20 cellular contexts compared by ENCODE assay signal in genomic region chr2:51995293-51995692, GRCh38.
DNase-seq lines count a peak whose midpoint lies in the region; ATAC-seq, FAIRE-seq and TF ChIP-seq lines count a peak whose summit lies in the region.
"Had no signal": no experiment of that assay in that cellular context is flagged by ENCODE, and none has a peak within 500 bp of the region (broad histone marks: within the 10 kb centered on the region; RNA-seq: fewer than 3 reads in every experiment).

No MANE protein-coding gene starts in this region.

- H3K4me1 Mint-ChIP-seq in osteocyte (ENCODE audit: unreplicated experiment), result peaks cover 25% of the 10 kb centered on the region
- no peaks in the 10 kb centered on the region for H3K4me1 Mint-ChIP-seq in neural progenitor cell
- H3K4me1 Mint-ChIP-seq: activated B cell treated with CpG ODN at 0.5 μM for 24 hours; activated T-helper 17 cell treated with anti-CD3 and anti-CD28 coated beads, Interleukin-2, amount 50 U/mL, for 72 hours; CD4-positive, CD25-positive, alpha-beta regulatory T cell; T-helper 17 cell had no signal

- H3K27ac Mint-ChIP-seq in osteocyte (ENCODE audit: unreplicated experiment) (peak overlapping the region; percentile 16), neural progenitor cell (no peak overlapping the region)
- H3K27ac Mint-ChIP-seq: activated B cell treated with CpG ODN at 0.5 μM for 24 hours; activated T-helper 17 cell treated with anti-CD3 and anti-CD28 coated beads, Interleukin-2, amount 50 U/mL, for 72 hours; CD4-positive, CD25-positive, alpha-beta regulatory T cell; T-helper 17 cell had no signal

- no peak overlapping the region for H2AFZ ChIP-seq in endothelial cell of umbilical vein (ENCODE audit: low read depth, low read length)
- no peak overlapping the region for H2AFZ ChIP-seq in neural progenitor cell (replicated peaks)

- no peaks in the 10 kb centered on the region for H3K9me1 ChIP-seq in endothelial cell of umbilical vein (replicated peaks; ENCODE audit: control insufficient read depth, extremely low read depth, insufficient read depth, low read length)

- H3K36me3 Mint-ChIP-seq in osteocyte (ENCODE audit: unreplicated experiment), result no peaks in the 10 kb centered on the region
- no peaks in the 10 kb centered on the region for H3K36me3 Mint-ChIP-seq in neural progenitor cell
- H3K36me3 Mint-ChIP-seq: CD4-positive, CD25-positive, alpha-beta regulatory T cell had no signal

- CTCF ChIA-PET in endothelial cell of umbilical vein (lab: Charles Lee) (no interaction called here), HEK293T (lab: Yijun Ruan, JAX) (no interaction called here)

- TF ChIP-seq POLR2A in endothelial cell of umbilical vein (IDR thresholded peaks at IDR 0.05; ENCODE audit: low read depth, low read length), result no peak

- intact Hi-C loops in endothelial cell of umbilical vein (cut with micrococcal nuclease), result loop anchor here (5.0 kb wide), 1 partner anchor 488 kb away; no protein-coding TSS in a partner anchor

- H3K36me3 ChIP-seq in endothelial cell of umbilical vein (ENCODE audit: control insufficient read depth in 2 of 2, extremely low read depth in 1 of 2, insufficient read depth in 2 of 2, low read length in 2 of 2) (no peaks in the 10 kb centered on the region), neural progenitor cell (no peaks in the 10 kb centered on the region)
- H3K36me3 ChIP-seq: pancreas, thyroid gland had no signal

- H3K9me3 Mint-ChIP-seq in osteocyte (ENCODE audit: unreplicated experiment) (peaks cover 23% of the 10 kb centered on the region), neural progenitor cell (no peaks in the 10 kb centered on the region)

- no peak overlapping the region for H3K4me3 ChIP-seq in endothelial cell of umbilical vein (replicated peaks in 1 of 3; ENCODE audit: insufficient read depth in 1 of 3, low read depth in 1 of 3, low read length in 3 of 3)
- H3K4me3 ChIP-seq in neural progenitor cell, result no peak overlapping the region
- H3K4me3 ChIP-seq: pancreas, thyroid gland had no signal

- H3K4me3 Mint-ChIP-seq in osteocyte (ENCODE audit: unreplicated experiment) (no peak overlapping the region), neural progenitor cell (no peak overlapping the region)
- H3K4me3 Mint-ChIP-seq: activated B cell treated with CpG ODN at 0.5 μM for 24 hours; activated T-helper 17 cell treated with anti-CD3 and anti-CD28 coated beads, Interleukin-2, amount 50 U/mL, for 72 hours; CD4-positive, CD25-positive, alpha-beta regulatory T cell; T-helper 17 cell had no signal

- dilution Hi-C loops in endothelial cell of umbilical vein (cut with MboI; ENCODE audit: extremely low pct_ligation_motif_present, low sequenced_read_pairs), result no loop called here

- no peak for TF ChIP-seq CTCF in endothelial cell of umbilical vein (IDR thresholded peaks at IDR 0.05; ENCODE audit: extremely low read depth in 1 of 2, insufficient read depth in 1 of 2, low read depth in 1 of 2, low read length in 2 of 2)
- TF ChIP-seq CTCF in osteocyte (IDR thresholded peaks at IDR 0.05), result no peak
- TF ChIP-seq CTCF in neural progenitor cell (IDR thresholded peaks at IDR 0.05), result no peak

- no TSS peak for BruUV-seq in endothelial cell of umbilical vein (replicated peaks; lab: Mats Ljungman, UMichigan)

- POLR2A ChIA-PET in endothelial cell of umbilical vein (lab: Charles Lee) (no interaction called here), HEK293T (lab: Yijun Ruan, JAX) (no interaction called here)

- peak; percentile 71 for FAIRE-seq in endothelial cell of umbilical vein (lab: Jason Lieb, UNC)
- FAIRE-seq: pancreas had no signal

- H3K27ac ChIP-seq in endothelial cell of umbilical vein (ENCODE audit: insufficient read depth, low read depth, low read length) (peak overlapping the region; percentile 80), neural progenitor cell (no peak overlapping the region)
- H3K27ac ChIP-seq: pancreas, thyroid gland had no signal

- H3K79me2 ChIP-seq in endothelial cell of umbilical vein (ENCODE audit: control insufficient read depth, insufficient read depth, low read length) (no peaks in the 10 kb centered on the region), neural progenitor cell (ENCODE audit: low read depth) (no peaks in the 10 kb centered on the region)

- H4K20me1 ChIP-seq in endothelial cell of umbilical vein (replicated peaks; ENCODE audit: control insufficient read depth, extremely low read depth, insufficient read depth, low read length) (no peaks in the 10 kb centered on the region), neural progenitor cell (ENCODE audit: low read depth) (no peaks in the 10 kb centered on the region)

- DNase-seq in ELR (ENCODE audit: low read depth), result peak; percentile 23
- DNase-seq in M059J (ENCODE audit: low read depth), result peak; percentile 38
- peak; percentile 3 for DNase-seq in endothelial cell of umbilical vein (ENCODE audit: low read depth, low spot score)
- no peak for DNase-seq in osteocyte (ENCODE audit: extremely low spot score, unreplicated experiment)
- DNase-seq in medulla oblongata (ENCODE audit: extremely low spot score), result no peak
- DNase-seq in HEK293T (ENCODE audit: extremely low spot score), result no peak
- DNase-seq in neural progenitor cell (ENCODE audit: low spot score), result no peak
- DNase-seq: activated B cell treated with CpG ODN at 0.5 μM for 24 hours; CD4-positive, CD25-positive, alpha-beta regulatory T cell; cortex of kidney; DMS79; erythroblast; hypothalamus; left cardiac atrium; NCI-H1694 treated with DMSO at 0.1 percent for 48 hours; pancreas; T-helper 17 cell; thyroid gland had no signal

- H3K27me3 Mint-ChIP-seq in osteocyte (ENCODE audit: unreplicated experiment), result no peaks in the 10 kb centered on the region
- H3K27me3 Mint-ChIP-seq in neural progenitor cell (ENCODE audit: insufficient read depth, low read depth), result peaks cover 2% of the 10 kb centered on the region
- H3K27me3 Mint-ChIP-seq: activated B cell treated with CpG ODN at 0.5 μM for 24 hours; activated T-helper 17 cell treated with anti-CD3 and anti-CD28 coated beads, Interleukin-2, amount 50 U/mL, for 72 hours; CD4-positive, CD25-positive, alpha-beta regulatory T cell; T-helper 17 cell had no signal

- no peaks in the 10 kb centered on the region for H3K27me3 ChIP-seq in endothelial cell of umbilical vein (ENCODE audit: control insufficient read depth in 2 of 2, insufficient read depth in 2 of 2, low read length in 2 of 2)
- H3K27me3 ChIP-seq in neural progenitor cell, result no peaks in the 10 kb centered on the region
- H3K27me3 ChIP-seq: pancreas, thyroid gland had no signal

- ATAC-seq in HG02884 (IDR thresholded peaks at IDR 0.05; ENCODE audit: unreplicated experiment), result no peak
- ATAC-seq: activated T-helper 17 cell treated with anti-CD3 and anti-CD28 coated beads, Interleukin-2, amount 50 U/mL, for 72 hours; left cardiac atrium; pancreas; T-helper 17 cell had no signal

- H3K9me3 ChIP-seq in endothelial cell of umbilical vein (replicated peaks; ENCODE audit: control insufficient read depth, insufficient read depth, low read length) (no peaks in the 10 kb centered on the region), neural progenitor cell (ENCODE audit: low read depth) (no peaks in the 10 kb centered on the region)
- H3K9me3 ChIP-seq: pancreas, thyroid gland had no signal

- H3K9ac ChIP-seq in endothelial cell of umbilical vein (replicated peaks; ENCODE audit: extremely low read depth, insufficient read depth, low read length) (no peak overlapping the region), neural progenitor cell (no peak overlapping the region)

- H3F3A ChIP-seq in neural progenitor cell (ENCODE audit: low read depth), result no peaks in the 10 kb centered on the region

- H3K4me1 ChIP-seq in endothelial cell of umbilical vein (ENCODE audit: control insufficient read depth, extremely low read depth, insufficient read depth, low read length) (peaks cover 23% of the 10 kb centered on the region), neural progenitor cell (no peaks in the 10 kb centered on the region)
- H3K4me1 ChIP-seq: pancreas, thyroid gland had no signal

- no peak overlapping the region for H3K4me2 ChIP-seq in endothelial cell of umbilical vein (ENCODE audit: insufficient read depth, low read length)
- H3K4me2 ChIP-seq in neural progenitor cell, result no peak overlapping the region

TF ChIP-seq in endothelial cell of umbilical vein, 7 proteins besides CTCF, POLR2A, EP300 and RAD21:
- TF ChIP-seq JUN (IDR thresholded peaks at IDR 0.05; ENCODE audit: borderline replicate concordance, insufficient read depth, insufficient read length, low read depth), result peak; percentile 24
- no peak for TF ChIP-seq MYC (IDR thresholded peaks at IDR 0.05; ENCODE audit: low read depth, low read length)
- no peak for TF ChIP-seq EZH2 (IDR thresholded peaks at IDR 0.05; ENCODE audit: borderline replicate concordance, low read depth, low read length, severe bottlenecking)

TF ChIP-seq in HEK293T, 16 proteins besides CTCF, POLR2A, EP300 and RAD21:
- TF ChIP-seq ELF4 (IDR thresholded peaks at IDR 0.05) (no peak), L3MBTL2 (conservative IDR thresholded peaks at IDR 0.05) (no peak), LEF1 (IDR thresholded peaks at IDR 0.05; ENCODE audit: borderline replicate concordance) (no peak), ARNT (IDR thresholded peaks at IDR 0.05) (no peak), SP1 (IDR thresholded peaks at IDR 0.05) (no peak), TARDBP (IDR thresholded peaks at IDR 0.05) (no peak), BHLHE40 (IDR thresholded peaks at IDR 0.05; ENCODE audit: borderline replicate concordance) (no peak), FOXM1 (IDR thresholded peaks at IDR 0.05; ENCODE audit: borderline replicate concordance) (no peak), NFRKB (IDR thresholded peaks at IDR 0.05) (no peak), HDGF (IDR thresholded peaks at IDR 0.05; ENCODE audit: borderline replicate concordance) (no peak), ZNF384 (IDR thresholded peaks at IDR 0.05) (no peak), SUZ12 (IDR thresholded peaks at IDR 0.05) (no peak), CTBP1 (IDR thresholded peaks at IDR 0.05; ENCODE audit: borderline replicate concordance) (no peak), FOXA1 (IDR thresholded peaks at IDR 0.05) (no peak), PKNOX1 (IDR thresholded peaks at IDR 0.05) (no peak)

Comparison
In these comparisons a context has a peak if more than half of its experiments do, and no peak if none do; other contexts are left out.
1. DNase-seq: peak in ELR (single experiment), M059J (single experiment) and endothelial cell of umbilical vein (single experiment); none in osteocyte (single experiment), medulla oblongata (single experiment), HEK293T (single experiment) and neural progenitor cell (single experiment).